9 cellular contexts compared by ENCODE assay signal in the genomic region with DNA sequence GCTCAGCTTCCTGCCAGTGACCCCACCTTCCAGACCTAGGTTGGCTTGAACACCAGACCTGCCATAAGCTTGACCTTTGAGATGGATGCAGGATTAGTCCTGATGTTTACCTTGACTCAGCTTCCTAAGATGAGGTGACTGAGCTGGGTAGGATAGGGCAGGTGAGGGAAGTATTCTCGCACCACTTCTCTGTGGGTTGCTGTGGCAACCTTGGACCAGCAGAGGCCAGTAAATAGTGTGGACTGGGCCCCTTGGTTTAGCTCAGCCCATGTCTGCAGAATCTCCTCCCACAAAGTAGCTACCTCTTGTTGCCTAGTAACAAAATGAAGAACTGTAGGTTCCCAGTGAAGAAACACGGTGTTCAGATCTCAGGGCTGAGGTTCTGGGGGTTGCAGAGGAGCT. TPM values are rescaled to one million over a fixed set of nuclear protein-coding genes. Genes with fewer than 3 reads are reported as not detected.
DNase-seq lines count a peak whose midpoint lies in the region; ATAC-seq and TF ChIP-seq lines count a peak whose summit lies in the region.
"Had no signal": no experiment of that assay in that cellular context is flagged by ENCODE, and none has a peak within 500 bp of the region (broad histone marks: within the 10 kb centered on the region; RNA-seq: fewer than 3 reads in every experiment).

No MANE protein-coding gene starts in this region.

- H3K27me3 Mint-ChIP-seq in activated naive CD4-positive, alpha-beta T cell treated with anti-CD3 and anti-CD28 coated beads for 36 hours (ENCODE audit: low read depth) = no peaks in the 10 kb centered on the region
- H3K27me3 Mint-ChIP-seq in endothelial cell (ENCODE audit: unreplicated experiment) (peaks cover 11% of the 10 kb centered on the region), progenitor cell of endocrine pancreas (no peaks in the 10 kb centered on the region)
- H3K27me3 Mint-ChIP-seq: activated naive CD8-positive, alpha-beta T cell had no signal

- H3K79me2 ChIP-seq in OCI-LY3 (ENCODE audit: low read length) = no peaks in the 10 kb centered on the region

- peaks cover 66% of the 10 kb centered on the region for H3K4me1 Mint-ChIP-seq in activated naive CD4-positive, alpha-beta T cell treated with anti-CD3 and anti-CD28 coated beads for 36 hours (ENCODE audit: low read depth)
- H3K4me1 Mint-ChIP-seq in endothelial cell (ENCODE audit: unreplicated experiment) (peaks cover 39% of the 10 kb centered on the region), progenitor cell of endocrine pancreas (ENCODE audit: low read depth) (no peaks in the 10 kb centered on the region)

- H3K4me3 ChIP-seq in OCI-LY3 (ENCODE audit: low read length) = no peak overlapping the region

- no peak overlapping the region for H3K9ac ChIP-seq in OCI-LY3 (ENCODE audit: low read length)

- no peaks in the 10 kb centered on the region for H3K9me3 ChIP-seq in OCI-LY3 (ENCODE audit: insufficient read depth, low read length)

- H2AFZ ChIP-seq in OCI-LY3 (ENCODE audit: low read depth, low read length) = no peak overlapping the region

- H3K4me1 ChIP-seq in OCI-LY3 (ENCODE audit: low read length) = peaks cover 54% of the 10 kb centered on the region

- peak; percentile 34 for DNase-seq in activated naive CD4-positive, alpha-beta T cell treated with anti-CD3 and anti-CD28 coated beads for 36 hours
- DNase-seq in activated naive CD4-positive, alpha-beta T cell treated with anti-CD3 and anti-CD28 coated beads, Interleukin-2, amount 50 U/mL, for 16 hours = no peak
- DNase-seq in endothelial cell (ENCODE audit: low spot score) (peak; percentile 41), progenitor cell of endocrine pancreas (ENCODE audit: low spot score, unreplicated experiment) (no peak), DMS114 treated with DMSO at 0.1 percent for 48 hours (lab: John Stamatoyannopoulos, UW; ENCODE audit: unreplicated experiment) (no peak)
- DNase-seq in stimulated activated CD4-positive, alpha-beta T cell treated with anti-CD3 and anti-CD28 coated beads, Interleukin-2, amount 100 ng/mL, for 48 hours = no peak

- H3K9me3 Mint-ChIP-seq in activated naive CD4-positive, alpha-beta T cell treated with anti-CD3 and anti-CD28 coated beads for 36 hours = no peaks in the 10 kb centered on the region
- H3K9me3 Mint-ChIP-seq in endothelial cell (ENCODE audit: unreplicated experiment) (no peaks in the 10 kb centered on the region), progenitor cell of endocrine pancreas (ENCODE audit: low read depth) (no peaks in the 10 kb centered on the region)

- H3K4me3 Mint-ChIP-seq in activated naive CD4-positive, alpha-beta T cell treated with anti-CD3 and anti-CD28 coated beads for 36 hours = no peak overlapping the region
- H3K4me3 Mint-ChIP-seq in endothelial cell (ENCODE audit: unreplicated experiment) (no peak overlapping the region), progenitor cell of endocrine pancreas (ENCODE audit: low read depth) (no peak overlapping the region)
- H3K4me3 Mint-ChIP-seq: activated naive CD8-positive, alpha-beta T cell had no signal

- H3K27ac Mint-ChIP-seq in activated naive CD4-positive, alpha-beta T cell treated with anti-CD3 and anti-CD28 coated beads for 36 hours = no peak overlapping the region
- peak overlapping the region; percentile 37 for H3K27ac Mint-ChIP-seq in endothelial cell (ENCODE audit: unreplicated experiment)
- H3K27ac Mint-ChIP-seq in progenitor cell of endocrine pancreas = no peak overlapping the region
- H3K27ac Mint-ChIP-seq: activated naive CD8-positive, alpha-beta T cell had no signal

- H4K20me1 ChIP-seq in OCI-LY3 (ENCODE audit: insufficient read depth, low read length) = no peaks in the 10 kb centered on the region

- ATAC-seq in GM21515 (IDR thresholded peaks at IDR 0.05; ENCODE audit: unreplicated experiment) = no peak

- no peaks in the 10 kb centered on the region for H3K36me3 ChIP-seq in OCI-LY3 (replicated peaks; ENCODE audit: low read depth, low read length)

- no peaks in the 10 kb centered on the region for H3K36me3 Mint-ChIP-seq in activated naive CD4-positive, alpha-beta T cell treated with anti-CD3 and anti-CD28 coated beads for 36 hours (ENCODE audit: low read depth)
- H3K36me3 Mint-ChIP-seq in endothelial cell (ENCODE audit: low read depth, unreplicated experiment) (peaks cover 4% of the 10 kb centered on the region), progenitor cell of endocrine pancreas (ENCODE audit: insufficient read depth) (peaks cover 4% of the 10 kb centered on the region)
- H3K36me3 Mint-ChIP-seq: activated naive CD8-positive, alpha-beta T cell had no signal

- intact Hi-C loops in activated naive CD4-positive, alpha-beta T cell treated with anti-CD3 and anti-CD28 coated beads for 36 hours (cut with micrococcal nuclease) = no loop called here

- peak overlapping the region; percentile 39 for H3K4me2 ChIP-seq in OCI-LY3 (ENCODE audit: low read length)

- CTCF ChIA-PET in activated naive CD4-positive, alpha-beta T cell treated with anti-CD3 and anti-CD28 coated beads for 36 hours (lab: Charles Lee) = interaction anchor here (0.6 to 5.8 kb wide), 15 partner anchors 11 to 726 kb away, joined by 3 to 87 read pairs (median 5); partner anchors contain the start of gene RPS6KA1

- no peaks in the 10 kb centered on the region for H3K27me3 ChIP-seq in OCI-LY3 (ENCODE audit: low read depth, low read length)

- TF ChIP-seq CTCF in OCI-LY3 (IDR thresholded peaks at IDR 0.05; ENCODE audit: low read depth, low read length) (peak; percentile 36; the same call in 1 of the 2 replicates), endothelial cell (IDR thresholded peaks at IDR 0.05; ENCODE audit: unreplicated experiment) (no peak), progenitor cell of endocrine pancreas (IDR thresholded peaks at IDR 0.05; ENCODE audit: unreplicated experiment) (peak; percentile 20)

- no peak overlapping the region for H3K27ac ChIP-seq in OCI-LY3 (ENCODE audit: low read length)

RNA-seq across cellular contexts. Expression of gene RPS6KA1, which starts 8.4 kb away (rescaled TPM):
- total RNA-seq in activated naive CD4-positive, alpha-beta T cell treated with anti-CD3 and anti-CD28 coated beads for 36 hours = 10 to 100 TPM; 83.5 to 86.4 TPM
- total RNA-seq in endothelial cell (ENCODE audit: unreplicated experiment) = 25.3 TPM
- total RNA-seq in progenitor cell of endocrine pancreas = 26.7 and 29.6 TPM in 2 replicates

Comparison
In these comparisons a context has a peak if more than half of its experiments do, and no peak if none do; other contexts are left out.
1. DNase-seq: peak in activated naive CD4-positive, alpha-beta T cell treated with anti-CD3 and anti-CD28 coated beads for 36 hours (single experiment) and endothelial cell (single experiment); none in activated naive CD4-positive, alpha-beta T cell treated with anti-CD3 and anti-CD28 coated beads, Interleukin-2, amount 50 U/mL, for 16 hours (single experiment), progenitor cell of endocrine pancreas (single experiment), stimulated activated CD4-positive, alpha-beta T cell treated with anti-CD3 and anti-CD28 coated beads, Interleukin-2, amount 100 ng/mL, for 48 hours (0 of 2) and DMS114 treated with DMSO at 0.1 percent for 48 hours (single experiment).